Comparison of ENCODE assay signal across 23 cellular contexts in genomic region chr12:120072472-120072871, GRCh38.
"Had no signal": no experiment of that assay in that cellular context is flagged by ENCODE, and none has a peak within 500 bp of the region (broad histone marks: within the 10 kb centered on the region; RNA-seq: fewer than 3 reads in every experiment).

No MANE protein-coding gene starts in this region.

- H3K9me3 ChIP-seq: breast epithelium, ovary, sigmoid colon, suprapubic skin, tibial artery had no signal

- H3K36me3 ChIP-seq: breast epithelium, ovary, sigmoid colon, suprapubic skin, tibial artery had no signal

- H3K4me1 ChIP-seq: breast epithelium, sigmoid colon, tibial artery had no signal

- DNase-seq: activated CD4-positive, alpha-beta memory T cell treated with anti-CD3 and anti-CD28 coated beads for 36 hours; activated CD4-positive, alpha-beta T cell treated with anti-CD3 and anti-CD28 coated beads for 48 hours; activated naive CD4-positive, alpha-beta T cell; dermis blood vessel endothelial cell; effector CD8-positive, alpha-beta T cell; mammary epithelial cell; midbrain; naive thymus-derived CD4-positive, alpha-beta T cell; ovary; sigmoid colon; small intestine; stimulated activated CD4-positive, alpha-beta T cell treated with anti-CD3 and anti-CD28 coated beads, Interleukin-15, amount 100 ng/mL, for 24 hours; stimulated activated CD4-positive, alpha-beta T cell treated with anti-CD3 and anti-CD28 coated beads, Interleukin-2, amount 100 ng/mL, for 24 hours; stimulated activated naive B cell treated with anti-CD40 and anti-IgM and Interleukin-4, amounts not matched to agents 10 μg/mL and 1 μg/mL and 100 μg/mL, for 72 hours; T-helper 9 cell; tibial artery had no signal

- H3K27me3 Mint-ChIP-seq: activated CD4-positive, alpha-beta memory T cell treated with anti-CD3 and anti-CD28 coated beads for 36 hours; central memory CD8-positive, alpha-beta T cell; naive thymus-derived CD4-positive, alpha-beta T cell; progenitor cell of endocrine pancreas; stimulated activated naive B cell treated with anti-CD40 and anti-IgM and Interleukin-4, amounts not matched to agents 10 μg/mL and 1 μg/mL and 100 μg/mL, for 72 hours had no signal

- H3K4me3 ChIP-seq: breast epithelium, ovary, sigmoid colon, SK-N-MC, suprapubic skin, tibial artery had no signal

- H3K4me3 Mint-ChIP-seq: activated CD4-positive, alpha-beta memory T cell treated with anti-CD3 and anti-CD28 coated beads for 36 hours; central memory CD8-positive, alpha-beta T cell; naive thymus-derived CD4-positive, alpha-beta T cell; stimulated activated naive B cell treated with anti-CD40 and anti-IgM and Interleukin-4, amounts not matched to agents 10 μg/mL and 1 μg/mL and 100 μg/mL, for 72 hours had no signal

- H3K27ac Mint-ChIP-seq: activated CD4-positive, alpha-beta memory T cell treated with anti-CD3 and anti-CD28 coated beads for 36 hours; progenitor cell of endocrine pancreas; stimulated activated naive B cell treated with anti-CD40 and anti-IgM and Interleukin-4, amounts not matched to agents 10 μg/mL and 1 μg/mL and 100 μg/mL, for 72 hours had no signal

- H3K9me3 Mint-ChIP-seq: activated CD4-positive, alpha-beta memory T cell treated with anti-CD3 and anti-CD28 coated beads for 36 hours; activated naive CD4-positive, alpha-beta T cell treated with anti-CD3 and anti-CD28 coated beads, Interleukin-2, amount 50 U/mL, for 72 hours; central memory CD8-positive, alpha-beta T cell; naive thymus-derived CD4-positive, alpha-beta T cell; stimulated activated naive B cell treated with anti-CD40 and anti-IgM and Interleukin-4, amounts not matched to agents 10 μg/mL and 1 μg/mL and 100 μg/mL, for 72 hours had no signal

- ATAC-seq: activated naive CD4-positive, alpha-beta T cell treated with anti-CD3 and anti-CD28 coated beads, Interleukin-2, amount 50 U/mL, for 72 hours; naive thymus-derived CD4-positive, alpha-beta T cell; stimulated activated naive B cell treated with anti-CD40 and anti-IgM and Interleukin-4, amounts not matched to agents 10 μg/mL and 1 μg/mL and 100 μg/mL, for 72 hours had no signal

- H3K27me3 ChIP-seq: breast epithelium, ovary, sigmoid colon, suprapubic skin, tibial artery had no signal

- H3K27ac ChIP-seq: breast epithelium, ovary, sigmoid colon, SK-N-MC, suprapubic skin, tibial artery, VCaP had no signal
